22 cellular contexts compared by ENCODE assay signal in the genomic region with DNA sequence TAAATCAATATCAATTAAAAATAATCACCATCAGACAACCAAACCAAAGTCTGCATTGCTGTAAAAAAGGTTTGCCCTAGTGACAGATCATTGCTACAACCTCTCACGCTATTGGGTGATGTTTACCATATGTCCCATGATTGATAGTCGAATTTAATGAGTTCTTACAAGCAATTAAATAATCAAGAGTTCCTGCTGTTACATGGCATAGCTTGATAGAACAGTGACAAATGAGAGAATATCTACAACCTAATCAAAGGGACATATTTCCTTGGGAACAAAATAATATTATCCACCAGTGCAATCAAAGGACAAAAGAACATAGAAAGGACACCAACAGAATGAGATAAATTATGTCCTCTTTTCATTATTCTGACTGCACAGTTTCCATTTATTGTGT.
"Had no signal": no experiment of that assay in that cellular context is flagged by ENCODE, and none has a peak within 500 bp of the region (broad histone marks: within the 10 kb centered on the region; RNA-seq: fewer than 3 reads in every experiment).

No MANE protein-coding gene starts in this region.

- H3K4me1 Mint-ChIP-seq: naive B cell; nephron progenitor cell; stimulated activated naive B cell treated with anti-CD40 and anti-IgM and Interleukin-4, amounts not matched to agents 10 μg/mL and 1 μg/mL and 100 μg/mL, for 72 hours; stimulated activated naive CD8-positive, alpha-beta T cell treated with anti-CD3 and anti-CD28 coated beads, Interleukin-15, amount 100 ng/mL, for 72 hours had no signal

- H3K79me2 ChIP-seq: hepatocyte had no signal

- H3K4me2 ChIP-seq: hepatocyte had no signal

- ATAC-seq: left cardiac atrium; left ventricle myocardium superior; sciatic nerve; stimulated activated naive B cell treated with anti-CD40 and anti-IgM and Interleukin-4, amounts not matched to agents 10 μg/mL and 1 μg/mL and 100 μg/mL, for 72 hours; stimulated activated naive CD8-positive, alpha-beta T cell treated with anti-CD3 and anti-CD28 coated beads, Interleukin-15, amount 100 ng/mL, for 72 hours; upper lobe of right lung had no signal

- H3K36me3 Mint-ChIP-seq: naive B cell; stimulated activated naive B cell treated with anti-CD40 and anti-IgM and Interleukin-4, amounts not matched to agents 10 μg/mL and 1 μg/mL and 100 μg/mL, for 72 hours had no signal

- H3K4me3 Mint-ChIP-seq: naive B cell; nephron progenitor cell; stimulated activated naive B cell treated with anti-CD40 and anti-IgM and Interleukin-4, amounts not matched to agents 10 μg/mL and 1 μg/mL and 100 μg/mL, for 72 hours; stimulated activated naive CD8-positive, alpha-beta T cell treated with anti-CD3 and anti-CD28 coated beads, Interleukin-15, amount 100 ng/mL, for 72 hours had no signal

- H3K9me3 ChIP-seq: esophagus squamous epithelium, testis, tibial nerve, upper lobe of right lung, vagina had no signal

- H2AFZ ChIP-seq: hepatocyte had no signal

- H3K4me1 ChIP-seq: testis, tibial nerve, upper lobe of right lung, vagina had no signal

- H3K36me3 ChIP-seq: esophagus squamous epithelium, tibial nerve, upper lobe of right lung, vagina had no signal

- H3K27me3 ChIP-seq: esophagus squamous epithelium, hepatocyte, testis, tibial nerve, upper lobe of right lung, vagina had no signal

- H3K27ac ChIP-seq: esophagus squamous epithelium, hepatocyte, testis, tibial nerve, upper lobe of right lung, vagina had no signal

- H3K27ac Mint-ChIP-seq: naive B cell; nephron progenitor cell; stimulated activated naive B cell treated with anti-CD40 and anti-IgM and Interleukin-4, amounts not matched to agents 10 μg/mL and 1 μg/mL and 100 μg/mL, for 72 hours; stimulated activated naive CD8-positive, alpha-beta T cell treated with anti-CD3 and anti-CD28 coated beads, Interleukin-15, amount 100 ng/mL, for 72 hours had no signal

- H3K27me3 Mint-ChIP-seq: naive B cell; stimulated activated naive B cell treated with anti-CD40 and anti-IgM and Interleukin-4, amounts not matched to agents 10 μg/mL and 1 μg/mL and 100 μg/mL, for 72 hours; stimulated activated naive CD8-positive, alpha-beta T cell treated with anti-CD3 and anti-CD28 coated beads, Interleukin-15, amount 100 ng/mL, for 72 hours had no signal

- H3K4me3 ChIP-seq: esophagus squamous epithelium, hepatocyte, lung, testis, tibial nerve, upper lobe of right lung, vagina had no signal

- DNase-seq: dermis blood vessel endothelial cell; esophagus squamous epithelium; foreskin melanocyte; head of caudate nucleus; kidney; left cardiac atrium; left ventricle myocardium superior; mesenchymal stem cell; naive B cell; nephron progenitor cell; posterior cingulate gyrus; stimulated activated CD4-positive, alpha-beta T cell treated with anti-CD3 and anti-CD28 coated beads, Interleukin-2, amount 100 ng/mL, for 24 hours; stimulated activated CD4-positive, alpha-beta T cell treated with anti-CD3 and anti-CD28 coated beads, Interleukin-4, amount 100 ng/mL, for 4 hours; stimulated activated naive B cell treated with anti-CD40 and anti-IgM and Interleukin-4, amounts not matched to agents 10 μg/mL and 1 μg/mL and 100 μg/mL, for 72 hours; stimulated activated naive CD8-positive, alpha-beta T cell treated with anti-CD3 and anti-CD28 coated beads, Interleukin-15, amount 100 ng/mL, for 72 hours; testis; upper lobe of right lung had no signal
